Comparison of ENCODE assay signal across 8 cellular contexts in the genomic region with DNA sequence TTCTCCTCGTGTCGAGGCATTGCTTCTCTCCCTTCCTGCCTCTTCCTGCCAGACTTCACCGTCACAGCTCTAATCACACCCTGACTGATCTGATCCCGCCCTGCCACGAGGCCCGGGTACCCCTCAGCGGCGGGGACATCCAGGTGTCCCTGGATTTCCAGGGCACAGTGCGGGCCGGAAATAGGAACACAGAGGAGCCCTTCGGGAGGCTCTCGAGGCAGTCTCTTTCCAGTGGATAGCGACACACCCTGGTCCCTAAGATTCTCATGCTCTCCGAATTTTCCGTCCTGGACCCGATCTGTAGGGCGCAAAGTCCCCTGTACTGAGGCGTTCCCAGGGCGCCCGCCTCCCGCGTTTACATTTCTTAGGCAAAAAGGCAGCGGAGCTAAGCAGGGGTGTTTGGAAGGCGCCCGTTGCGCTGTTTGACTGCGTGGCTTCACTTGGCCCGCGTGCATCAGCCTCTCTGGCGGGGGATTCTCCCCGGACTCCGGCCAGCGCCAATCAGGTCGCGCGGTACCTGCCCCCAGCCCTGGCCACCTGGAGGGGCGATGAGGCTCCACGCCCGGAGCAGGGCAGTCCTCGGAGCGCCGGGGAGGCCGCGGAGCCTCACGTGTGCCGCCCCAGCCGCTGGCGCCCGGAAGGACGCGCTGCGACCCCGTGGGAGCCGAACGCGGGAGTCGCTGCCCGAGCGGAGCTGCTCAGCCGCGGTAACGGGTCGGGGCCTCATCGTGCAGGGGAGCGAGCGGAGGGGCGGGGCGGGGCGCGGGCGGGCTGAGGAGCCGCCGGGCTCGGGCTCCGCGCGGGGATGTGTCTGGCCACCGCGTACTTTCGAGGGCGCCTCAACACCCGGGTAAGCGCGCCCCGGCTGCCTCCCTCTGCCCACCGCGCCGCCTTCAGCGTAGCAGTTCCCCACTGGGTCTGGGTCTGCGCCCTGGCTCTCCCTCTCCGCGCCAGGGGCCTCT. TPM values are rescaled to one million over a fixed set of nuclear protein-coding genes. Genes with fewer than 3 reads are reported as not detected.
A peak's percentile ranks its signal among the peaks of the same experiment; 100 is the strongest.
DNase-seq lines count a peak whose midpoint lies in the region; ATAC-seq and TF ChIP-seq lines count a peak whose summit lies in the region.

A gene (plus strand): TSS at position 575 of the 962 bp plus-strand sequence. CDS start 69,807 bp downstream, outside the sequence.

- no peak within 1 kb of the TSS for H3K27ac ChIP-seq in endodermal cell (ENCODE audit: low read depth, low read length)
- no peak within 1 kb of the TSS for H3K27ac ChIP-seq in ovary

- H3K9me3 ChIP-seq in endodermal cell (ENCODE audit: control insufficient read depth, low read length) (peaks cover 5% of the 10 kb centered on the region), ovary (no peaks in the 10 kb centered on the region)

- TF ChIP-seq EP300 in ovary (IDR thresholded peaks at IDR 0.05) = no peak

- WGBS in endodermal cell (ENCODE audit: insufficient coverage in 1 of 2, insufficient read length in 1 of 2), 2 experiments = 2 to 3% methylated on average over 35 to 92 of the region's 92 CpGs
- 1% methylated on average over 24 to 92 of the region's 92 CpGs for WGBS in ovary, 3 donors

- TF ChIP-seq POLR2A in ovary (IDR thresholded peaks at IDR 0.05) = no peak

- ATAC-seq in GM19351 (IDR thresholded peaks at IDR 0.05; ENCODE audit: unreplicated experiment) (no peak), HG02981 (IDR thresholded peaks at IDR 0.05; ENCODE audit: unreplicated experiment) (no peak)

- TF ChIP-seq CTCF in endodermal cell (conservative IDR thresholded peaks at IDR 0.05) (no peak), ovary (IDR thresholded peaks at IDR 0.05) (no peak)

- H3K9ac ChIP-seq in endodermal cell (ENCODE audit: extremely low read depth, low read length, poor library complexity, severe bottlenecking) = no peak within 1 kb of the TSS

- H3K4me3 Mint-ChIP-seq in endodermal cell = peak within 1 kb of the TSS; percentile 51

- H3K4me3 ChIP-seq in endodermal cell (ENCODE audit: low read length) (peak within 1 kb of the TSS; percentile 69), ovary (peak within 1 kb of the TSS; percentile 16)

- H3K27me3 ChIP-seq in endodermal cell (ENCODE audit: control insufficient read depth, insufficient read depth, low read length, poor library complexity, severe bottlenecking) (peaks cover 93% of the 10 kb centered on the region), ovary (no peaks in the 10 kb centered on the region)

- no peaks in the 10 kb centered on the region for H3K9me3 Mint-ChIP-seq in endodermal cell

- peaks cover 88% of the 10 kb centered on the region for H3K27me3 Mint-ChIP-seq in endodermal cell (ENCODE audit: insufficient read depth)

- no peak within 1 kb of the TSS for H3K27ac Mint-ChIP-seq in endodermal cell

- DNase-seq in Daoy (ENCODE audit: low read depth) (peak; percentile 27), NCI-H345 (lab: John Stamatoyannopoulos, UW) (peak; percentile 21), endodermal cell (peak; percentile 81), ovary (peak in 1 of 5 donors; percentile 18), NCI-H2029 treated with DMSO at 0.1 percent for 48 hours (lab: John Stamatoyannopoulos, UW) (no peak), H4 (ENCODE audit: low spot score) (no peak)

- no peaks in the 10 kb centered on the region for H3K36me3 Mint-ChIP-seq in endodermal cell (ENCODE audit: low read depth)

- intact Hi-C loops in ovary (cut with DNase I) = no loop called here

- H3K4me1 ChIP-seq in endodermal cell (ENCODE audit: control insufficient read depth, insufficient read depth, low read length) (no peaks in the 10 kb centered on the region), ovary (ENCODE audit: insufficient read depth) (peaks cover 7% of the 10 kb centered on the region)

- no peaks in the 10 kb centered on the region for H3K36me3 ChIP-seq in endodermal cell (ENCODE audit: control insufficient read depth, insufficient read depth, low read length)
- no peaks in the 10 kb centered on the region for H3K36me3 ChIP-seq in ovary

- H3K4me1 Mint-ChIP-seq in endodermal cell = no peaks in the 10 kb centered on the region

RNA-seq across cellular contexts. Expression of the gene that starts here (rescaled TPM):
- total RNA-seq in Daoy (2014; rRNA removed; shearing (Covaris generic)) = 0.06 TPM in 1 of 2 replicates, not detected in the other
- not detected for total RNA-seq in endodermal cell
- polyA plus RNA-seq in endodermal cell (2013, experiment 1 of 2) = 0.61 TPM
- 0.50 TPM for polyA plus RNA-seq in endodermal cell (2013, experiment 2 of 2)
- total RNA-seq in ovary = under 1 TPM in 4 of 7 donors, not detected in 3; 0.10 to 0.72 (median 0.47) TPM
- 1 to 10 TPM in 1 of 2 donors, under 1 TPM in 1; 0.16 to 1.7 TPM for polyA plus RNA-seq in ovary
- total RNA-seq in H4 (2014; rRNA removed; shearing (Covaris generic)) = not detected in 2 replicates

Comparison
In these comparisons a context has a peak if more than half of its experiments do, and no peak if none do; other contexts are left out.
1. Peak in DNase-seq in Daoy; RNA of the gene not detected or under 1 TPM.
2. Peak in DNase-seq and H3K4me3 ChIP-seq in endodermal cell; RNA of the gene not detected or under 1 TPM.